In genomic region chr14:92737206-92737605, GRCh38 we compare ENCODE assay signal across 1 cellular context.
TF ChIP-seq lines count a peak whose summit lies in the region.

No MANE protein-coding gene starts in this region.

TF ChIP-seq in WTC11, 78 proteins besides CTCF, POLR2A, EP300 and RAD21 (continued from another document):
- TF ChIP-seq ZNF512 (CRISPR knock-in tag; IDR thresholded peaks at IDR 0.05; ENCODE audit: borderline replicate concordance), result no peak
- no peak for TF ChIP-seq RORB (CRISPR knock-in tag; IDR thresholded peaks at IDR 0.05)
- TF ChIP-seq CDX4 (CRISPR knock-in tag; IDR thresholded peaks at IDR 0.05; ENCODE audit: borderline replicate concordance), result no peak
